Comparison of ENCODE assay signal across 19 cellular contexts in genomic region chr5:34038430-34038829, GRCh38. TPM values are rescaled to one million over a fixed set of nuclear protein-coding genes. Genes with fewer than 3 reads are reported as not detected.
DNase-seq lines count a peak whose midpoint lies in the region; ATAC-seq, FAIRE-seq and TF ChIP-seq lines count a peak whose summit lies in the region.
"Had no signal": no experiment of that assay in that cellular context is flagged by ENCODE, and none has a peak within 500 bp of the region (broad histone marks: within the 10 kb centered on the region; RNA-seq: fewer than 3 reads in every experiment).

No MANE protein-coding gene starts in this region.

- DNase-seq in Caco-2: peak in 1 of 2 experiments; percentile 16
- DNase-seq in HAP-1 (ENCODE audit: low spot score in 2 of 2): peak; percentile 14 to 52
- no peak for DNase-seq in astrocyte (ENCODE audit: low read depth)
- peak; percentile 39 for DNase-seq in neural progenitor cell (ENCODE audit: low spot score)
- no peak for DNase-seq in superior temporal gyrus (ENCODE audit: extremely low spot score)
- DNase-seq in activated CD4-positive, alpha-beta T cell treated with anti-CD3 and anti-CD28 coated beads, Interleukin-2, amount 10 ng/mL, durations not matched to agents 24 days and 14 days: no peak
- DNase-seq: AML-193; CD4-positive, alpha-beta T cell; EL; GOT3; H7; KG1 had no signal

- BruUV-seq in Caco-2 (replicated peaks; lab: Mats Ljungman, UMichigan): no TSS peak

- no peak for FAIRE-seq in astrocyte (lab: Jason Lieb, UNC)
- FAIRE-seq: A549, G401.6, GM12891 had no signal

- no peak for TF ChIP-seq CTCF in Caco-2 (IDR thresholded peaks at IDR 0.05; ENCODE audit: insufficient read depth in 1 of 2, low read depth in 1 of 2, low read length in 1 of 2, severe bottlenecking in 1 of 2, unreplicated experiment in 1 of 2)
- no peak for TF ChIP-seq CTCF in astrocyte (IDR thresholded peaks at IDR 0.05; ENCODE audit: insufficient read depth, low read depth, low read length)
- no peak for TF ChIP-seq CTCF in neural progenitor cell (IDR thresholded peaks at IDR 0.05)

- no peak for ATAC-seq in HG02588 (IDR thresholded peaks at IDR 0.05; ENCODE audit: unreplicated experiment)
- ATAC-seq in HG03439 (IDR thresholded peaks at IDR 0.05; ENCODE audit: unreplicated experiment): no peak
- ATAC-seq: A549 had no signal

- H3K9ac ChIP-seq in astrocyte (ENCODE audit: low read length) (no peak overlapping the region), neural progenitor cell (no peak overlapping the region)

- no peaks in the 10 kb centered on the region for H4K20me1 ChIP-seq in astrocyte (ENCODE audit: insufficient read depth, low read length)
- H4K20me1 ChIP-seq in neural progenitor cell (ENCODE audit: low read depth): no peaks in the 10 kb centered on the region

- H3K9me3 ChIP-seq in Caco-2 (peaks cover 5% of the 10 kb centered on the region; the same call in 1 of the 2 replicates), HAP-1 (no peaks in the 10 kb centered on the region), astrocyte (ENCODE audit: insufficient read depth, low read depth, low read length) (no peaks in the 10 kb centered on the region), neural progenitor cell (ENCODE audit: low read depth) (no peaks in the 10 kb centered on the region)
- H3K9me3 ChIP-seq: A549 had no signal

- H2AFZ ChIP-seq in astrocyte (ENCODE audit: low read depth, low read length): no peak overlapping the region
- no peak overlapping the region for H2AFZ ChIP-seq in neural progenitor cell (replicated peaks)

- H3K27ac Mint-ChIP-seq in Caco-2 (ENCODE audit: unreplicated experiment): peak overlapping the region; percentile 14
- H3K27ac Mint-ChIP-seq in astrocyte (ENCODE audit: unreplicated experiment): peak overlapping the region; percentile 53
- no peak overlapping the region for H3K27ac Mint-ChIP-seq in neural progenitor cell
- no peak overlapping the region for H3K27ac Mint-ChIP-seq in activated CD4-positive, alpha-beta T cell treated with anti-CD3 and anti-CD28 coated beads, Interleukin-2, amount 10 ng/mL, durations not matched to agents 24 days and 14 days
- H3K27ac Mint-ChIP-seq: CD4-positive, alpha-beta T cell had no signal

- H3K4me3 ChIP-seq in Caco-2 (ENCODE audit: low read depth, low read length): no peak overlapping the region
- no peak overlapping the region for H3K4me3 ChIP-seq in HAP-1
- no peak overlapping the region for H3K4me3 ChIP-seq in astrocyte (ENCODE audit: insufficient read depth, low read depth, low read length)
- H3K4me3 ChIP-seq in neural progenitor cell: no peak overlapping the region
- H3K4me3 ChIP-seq: A549 had no signal

- H3K27me3 ChIP-seq in Caco-2 (replicated peaks; ENCODE audit: control insufficient read depth, insufficient read depth, low read length) (no peaks in the 10 kb centered on the region), HAP-1 (ENCODE audit: low read depth) (no peaks in the 10 kb centered on the region), astrocyte (ENCODE audit: insufficient read depth, low read length) (no peaks in the 10 kb centered on the region), neural progenitor cell (no peaks in the 10 kb centered on the region)

- in situ Hi-C loops in HAP-1 (cut with MboI; ENCODE audit: low sequenced_read_pairs): no loop called here

- H3K4me2 ChIP-seq in astrocyte (ENCODE audit: low read length) (no peak overlapping the region), neural progenitor cell (no peak overlapping the region)
- H3K4me2 ChIP-seq: A549 had no signal

- H3K4me1 Mint-ChIP-seq in Caco-2 (ENCODE audit: low read depth, unreplicated experiment): peaks cover 41% of the 10 kb centered on the region
- H3K4me1 Mint-ChIP-seq in astrocyte (ENCODE audit: low read depth, unreplicated experiment): peaks cover 32% of the 10 kb centered on the region
- H3K4me1 Mint-ChIP-seq in neural progenitor cell: peaks cover 17% of the 10 kb centered on the region
- H3K4me1 Mint-ChIP-seq in activated CD4-positive, alpha-beta T cell treated with anti-CD3 and anti-CD28 coated beads, Interleukin-2, amount 10 ng/mL, durations not matched to agents 24 days and 14 days: no peaks in the 10 kb centered on the region

- CTCF ChIA-PET in Caco-2 (lab: Charles Lee): interaction anchor here (0.6 to 1.7 kb wide), 2 partner anchors 41 to 281 kb away, joined by 3 to 5 read pairs; no protein-coding TSS in a partner anchor

- H3K36me3 Mint-ChIP-seq in Caco-2 (ENCODE audit: insufficient read depth, unreplicated experiment): no peaks in the 10 kb centered on the region
- peaks cover 6% of the 10 kb centered on the region for H3K36me3 Mint-ChIP-seq in astrocyte (ENCODE audit: low read depth, unreplicated experiment)
- peaks cover 2% of the 10 kb centered on the region for H3K36me3 Mint-ChIP-seq in neural progenitor cell
- peaks cover 3% of the 10 kb centered on the region for H3K36me3 Mint-ChIP-seq in activated CD4-positive, alpha-beta T cell treated with anti-CD3 and anti-CD28 coated beads, Interleukin-2, amount 10 ng/mL, durations not matched to agents 24 days and 14 days (ENCODE audit: low read depth)

- no peak overlapping the region for H3K27ac ChIP-seq in astrocyte (ENCODE audit: low read depth, low read length)
- no peak overlapping the region for H3K27ac ChIP-seq in neural progenitor cell
- H3K27ac ChIP-seq: 22Rv1, A549, C4-2B had no signal

- H3K9me3 Mint-ChIP-seq in Caco-2 (ENCODE audit: unreplicated experiment) (no peaks in the 10 kb centered on the region), astrocyte (ENCODE audit: unreplicated experiment) (no peaks in the 10 kb centered on the region), neural progenitor cell (peaks cover 5% of the 10 kb centered on the region)
- peaks cover 5% of the 10 kb centered on the region for H3K9me3 Mint-ChIP-seq in activated CD4-positive, alpha-beta T cell treated with anti-CD3 and anti-CD28 coated beads, Interleukin-2, amount 10 ng/mL, durations not matched to agents 24 days and 14 days
- H3K9me3 Mint-ChIP-seq: CD4-positive, alpha-beta T cell had no signal

- H3K4me3 Mint-ChIP-seq in Caco-2 (ENCODE audit: unreplicated experiment): no peak overlapping the region
- peak overlapping the region; percentile 40 for H3K4me3 Mint-ChIP-seq in astrocyte (ENCODE audit: unreplicated experiment)
- no peak overlapping the region for H3K4me3 Mint-ChIP-seq in neural progenitor cell
- no peak overlapping the region for H3K4me3 Mint-ChIP-seq in activated CD4-positive, alpha-beta T cell treated with anti-CD3 and anti-CD28 coated beads, Interleukin-2, amount 10 ng/mL, durations not matched to agents 24 days and 14 days
- H3K4me3 Mint-ChIP-seq: CD4-positive, alpha-beta T cell had no signal

- intact Hi-C loops in Caco-2 (cut with micrococcal nuclease; ENCODE audit: unreplicated experiment): loop anchor here (1.0 kb wide), 1 partner anchor 30 kb away; the partner anchor contains the start of gene AMACR
- intact Hi-C loops in activated CD4-positive, alpha-beta T cell treated with anti-CD3 and anti-CD28 coated beads, Interleukin-2, amount 10 ng/mL, durations not matched to agents 24 days and 14 days (cut with micrococcal nuclease): no loop called here

- H3K4me1 ChIP-seq in Caco-2 (peaks cover 71% of the 10 kb centered on the region), HAP-1 (peaks cover 8% of the 10 kb centered on the region), astrocyte (ENCODE audit: insufficient read depth, low read length) (peaks cover 4% of the 10 kb centered on the region), neural progenitor cell (peaks cover 22% of the 10 kb centered on the region)

- no peaks in the 10 kb centered on the region for H3K79me2 ChIP-seq in astrocyte (ENCODE audit: insufficient read depth, low read length)
- no peaks in the 10 kb centered on the region for H3K79me2 ChIP-seq in neural progenitor cell (ENCODE audit: low read depth)

- H3K27me3 Mint-ChIP-seq in Caco-2 (ENCODE audit: insufficient read depth, unreplicated experiment) (no peaks in the 10 kb centered on the region), astrocyte (ENCODE audit: low read depth, unreplicated experiment) (no peaks in the 10 kb centered on the region), neural progenitor cell (ENCODE audit: insufficient read depth, low read depth) (peaks cover 3% of the 10 kb centered on the region)
- H3K27me3 Mint-ChIP-seq in activated CD4-positive, alpha-beta T cell treated with anti-CD3 and anti-CD28 coated beads, Interleukin-2, amount 10 ng/mL, durations not matched to agents 24 days and 14 days: no peaks in the 10 kb centered on the region
- H3K27me3 Mint-ChIP-seq: CD4-positive, alpha-beta T cell had no signal

- H3K36me3 ChIP-seq in Caco-2 (ENCODE audit: control insufficient read depth, insufficient read depth, low read length) (no peaks in the 10 kb centered on the region), HAP-1 (replicated peaks) (no peaks in the 10 kb centered on the region), astrocyte (ENCODE audit: insufficient read depth, low read length) (no peaks in the 10 kb centered on the region), neural progenitor cell (no peaks in the 10 kb centered on the region)

- POLR2A ChIA-PET in Caco-2 (lab: Charles Lee): no interaction called here

- H3F3A ChIP-seq in neural progenitor cell (ENCODE audit: low read depth): no peaks in the 10 kb centered on the region

RNA-seq across cellular contexts. Expression of gene C1QTNF3, which starts 4.6 kb away (rescaled TPM):
- total RNA-seq in Caco-2 (2022) (2.5 and 4.4 TPM in 2 replicates), astrocyte (0.58 and 0.95 TPM in 2 replicates), neural progenitor cell (ENCODE audit: low replicate concordance) (4.8 and 6.4 TPM in 2 replicates)
- 2.0 and 2.1 TPM in 2 replicates for total RNA-seq in activated CD4-positive, alpha-beta T cell treated with anti-CD3 and anti-CD28 coated beads, Interleukin-2, amount 10 ng/mL, durations not matched to agents 24 days and 14 days

RNA-seq across cellular contexts. Expression of gene AMACR, which starts 30.6 kb away (rescaled TPM):
- total RNA-seq in Caco-2 (2022): 196 and 204 TPM in 2 replicates
- total RNA-seq in astrocyte: 11.5 and 13.4 TPM in 2 replicates
- total RNA-seq in neural progenitor cell (ENCODE audit: low replicate concordance): 14.9 and 16.8 TPM in 2 replicates
- total RNA-seq in activated CD4-positive, alpha-beta T cell treated with anti-CD3 and anti-CD28 coated beads, Interleukin-2, amount 10 ng/mL, durations not matched to agents 24 days and 14 days: 6.4 and 7.7 TPM in 2 replicates

RNA-seq across cellular contexts. Expression of gene SLC45A2, which starts 53.9 kb away (rescaled TPM):
- total RNA-seq in Caco-2 (2022): 0.91 and 1.1 TPM in 2 replicates
- 0.82 and 0.98 TPM in 2 replicates for total RNA-seq in astrocyte
- 0.06 TPM in 1 of 2 replicates, not detected in the other for total RNA-seq in neural progenitor cell (ENCODE audit: low replicate concordance)
- total RNA-seq in activated CD4-positive, alpha-beta T cell treated with anti-CD3 and anti-CD28 coated beads, Interleukin-2, amount 10 ng/mL, durations not matched to agents 24 days and 14 days: not detected in 2 replicates
- total RNA-seq: CD4-positive, alpha-beta T cell had no signal

Comparison
In these comparisons a context has a peak if more than half of its experiments do, and no peak if none do; other contexts are left out.
1. DNase-seq: peak in HAP-1 (2 of 2) and neural progenitor cell (single experiment); none in astrocyte (single experiment), superior temporal gyrus (single experiment) and activated CD4-positive, alpha-beta T cell treated with anti-CD3 and anti-CD28 coated beads, Interleukin-2, amount 10 ng/mL, durations not matched to agents 24 days and 14 days (single experiment).
2. H3K27ac Mint-ChIP-seq: peak in Caco-2 (single experiment) and astrocyte (single experiment); none in neural progenitor cell (single experiment) and activated CD4-positive, alpha-beta T cell treated with anti-CD3 and anti-CD28 coated beads, Interleukin-2, amount 10 ng/mL, durations not matched to agents 24 days and 14 days (single experiment).
3. RNA of gene AMACR, which starts 30.6 kb away (total RNA-seq): 196 to 204 TPM in Caco-2; 14.9 to 16.8 TPM in neural progenitor cell, 11.5 to 13.4 TPM in astrocyte and 6.4 to 7.7 TPM in activated CD4-positive, alpha-beta T cell treated with anti-CD3 and anti-CD28 coated beads, Interleukin-2, amount 10 ng/mL, durations not matched to agents 24 days and 14 days; every median in the first group is over 10 times any median in the second.